ENCODE assay signal across 2 cellular contexts in the genomic region with DNA sequence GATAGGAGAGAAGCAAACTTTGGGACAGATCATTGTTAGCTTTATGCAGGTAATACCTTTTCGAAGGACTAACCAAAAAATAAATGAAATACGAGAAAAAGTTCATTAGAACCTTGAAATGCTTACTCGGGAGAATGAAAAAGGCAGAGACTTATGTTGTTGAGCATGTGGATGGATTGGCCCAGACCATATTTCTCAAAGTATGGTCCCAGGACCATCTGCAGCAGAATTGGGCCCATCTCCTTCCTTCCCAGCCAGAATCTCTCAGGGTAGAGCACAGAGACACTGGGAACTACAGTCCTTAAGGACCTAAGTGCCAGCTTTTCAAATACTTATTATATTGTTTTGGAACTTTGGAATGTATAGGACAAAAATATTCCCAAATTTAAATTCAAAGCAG.
A peak's percentile ranks its signal among the peaks of the same experiment; 100 is the strongest.
TF ChIP-seq lines count a peak whose summit lies in the region.

No MANE protein-coding gene starts in this region.

TF ChIP-seq in HepG2, 621 proteins besides CTCF, POLR2A, EP300 and RAD21 (continued from another document):
- TF ChIP-seq MAFK (conservative IDR thresholded peaks at IDR 0.05 in 1 of 2, IDR thresholded peaks at IDR 0.05 in 1 of 2; ENCODE audit: low read length in 2 of 2): peak; percentile 45 to 65; a peak in 3 of 4 replicates
- peak; percentile 50; the same call in 1 of the 2 replicates for TF ChIP-seq MAFF (IDR thresholded peaks at IDR 0.05; ENCODE audit: low read depth, low read length)

TF ChIP-seq in WTC11, 78 proteins besides CTCF, POLR2A, EP300 and RAD21:
- TF ChIP-seq, protein P1, sequence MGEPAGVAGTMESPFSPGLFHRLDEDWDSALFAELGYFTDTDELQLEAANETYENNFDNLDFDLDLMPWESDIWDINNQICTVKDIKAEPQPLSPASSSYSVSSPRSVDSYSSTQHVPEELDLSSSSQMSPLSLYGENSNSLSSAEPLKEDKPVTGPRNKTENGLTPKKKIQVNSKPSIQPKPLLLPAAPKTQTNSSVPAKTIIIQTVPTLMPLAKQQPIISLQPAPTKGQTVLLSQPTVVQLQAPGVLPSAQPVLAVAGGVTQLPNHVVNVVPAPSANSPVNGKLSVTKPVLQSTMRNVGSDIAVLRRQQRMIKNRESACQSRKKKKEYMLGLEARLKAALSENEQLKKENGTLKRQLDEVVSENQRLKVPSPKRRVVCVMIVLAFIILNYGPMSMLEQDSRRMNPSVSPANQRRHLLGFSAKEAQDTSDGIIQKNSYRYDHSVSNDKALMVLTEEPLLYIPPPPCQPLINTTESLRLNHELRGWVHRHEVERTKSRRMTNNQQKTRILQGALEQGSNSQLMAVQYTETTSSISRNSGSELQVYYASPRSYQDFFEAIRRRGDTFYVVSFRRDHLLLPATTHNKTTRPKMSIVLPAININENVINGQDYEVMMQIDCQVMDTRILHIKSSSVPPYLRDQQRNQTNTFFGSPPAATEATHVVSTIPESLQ (CRISPR knock-in tag; IDR thresholded peaks at IDR 0.05): no peak
